8 cellular contexts compared by ENCODE assay signal in the genomic region with DNA sequence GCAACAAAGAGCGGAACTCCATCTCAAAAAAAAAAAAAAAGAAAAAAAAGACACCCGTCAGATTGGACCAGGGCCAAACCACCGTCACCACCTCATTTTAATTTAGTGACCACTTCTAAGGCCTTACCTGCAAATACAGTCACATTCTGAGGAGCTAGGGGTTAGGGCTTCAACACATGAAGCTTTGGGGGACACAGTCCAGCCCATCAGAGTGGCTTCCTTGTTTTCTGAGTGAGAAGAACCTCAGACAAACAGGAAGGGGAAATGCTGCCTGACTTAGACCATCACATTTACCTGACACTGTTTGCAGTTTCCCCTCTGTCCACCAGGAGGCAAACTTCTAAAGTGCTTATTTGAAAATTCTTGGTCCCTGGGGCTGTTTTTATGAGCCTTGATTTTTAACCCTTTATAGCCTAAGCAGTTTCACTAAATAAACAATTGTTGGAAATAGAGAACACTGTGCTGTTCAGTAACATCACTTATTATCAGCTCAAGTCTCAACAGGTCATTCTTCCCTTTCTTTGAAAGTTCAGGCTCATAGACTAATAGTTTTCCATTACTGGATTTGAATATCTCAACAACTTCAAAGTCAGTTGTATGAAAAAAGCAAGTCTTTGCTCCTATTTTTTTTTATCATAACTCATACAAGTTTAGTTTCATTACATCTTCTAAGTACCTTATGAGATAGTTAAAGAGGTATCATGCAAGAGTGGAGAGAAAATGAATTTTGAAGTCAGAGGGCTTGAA.
DNase-seq lines count a peak whose midpoint lies in the region; ATAC-seq and TF ChIP-seq lines count a peak whose summit lies in the region.

No MANE protein-coding gene starts in this region.

- DNase-seq in CD8-positive, alpha-beta T cell, result peak; percentile 21 to 79 (median 63)
- DNase-seq in Kasumi-1 (lab: John Stamatoyannopoulos, UW) (peak; percentile 3 to 51), SK-N-DZ (ENCODE audit: low spot score) (peak; percentile 78), posterior vena cava (ENCODE audit: low spot score) (peak; percentile 32), middle frontal gyrus (ENCODE audit: extremely low spot score, low spot score) (no peak)
- peak; percentile 48 for DNase-seq in activated gamma-delta T cell treated with anti-CD3 and anti-CD28 coated beads, Interleukin-2, amount 50 U/mL, for 16 hours (ENCODE audit: low read depth)

- no peaks in the 10 kb centered on the region for H3K27me3 Mint-ChIP-seq in CD8-positive, alpha-beta T cell (ENCODE audit: low read depth)

- POLR2A ChIA-PET in CD8-positive, alpha-beta T cell (lab: Charles Lee), result interaction anchor here (0.6 to 2.1 kb wide), 3 partner anchors 9 to 761 kb away, joined by 3 to 7 read pairs (median 3); no protein-coding TSS in a partner anchor

- no peak overlapping the region for H3K4me3 ChIP-seq in CD8-positive, alpha-beta T cell (ENCODE audit: low read depth, low read length)
- H3K4me3 ChIP-seq in gastroesophageal sphincter, result no peak overlapping the region

- peak overlapping the region; percentile 55 for H3K27ac Mint-ChIP-seq in CD8-positive, alpha-beta T cell

- TF ChIP-seq POLR2A in gastroesophageal sphincter (IDR thresholded peaks at IDR 0.05), result no peak

- peak overlapping the region; percentile 39 for H3K4me3 Mint-ChIP-seq in CD8-positive, alpha-beta T cell

- peaks cover 23% of the 10 kb centered on the region for H3K4me1 ChIP-seq in CD8-positive, alpha-beta T cell (ENCODE audit: insufficient read depth, low read length)
- peaks cover 0 to 16% (median 0%) of the 10 kb centered on the region in 3 donors for H3K4me1 ChIP-seq in gastroesophageal sphincter

- CTCF ChIA-PET in CD8-positive, alpha-beta T cell (lab: Charles Lee), result interaction anchor here (0.6 to 3.1 kb wide), 7 partner anchors 8 to 297 kb away, joined by 3 to 19 read pairs (median 4); no protein-coding TSS in a partner anchor

- no peaks in the 10 kb centered on the region for H3K27me3 ChIP-seq in CD8-positive, alpha-beta T cell (ENCODE audit: insufficient read depth, low read length)
- H3K27me3 ChIP-seq in gastroesophageal sphincter, result no peaks in the 10 kb centered on the region

- no peaks in the 10 kb centered on the region for H3K9me3 Mint-ChIP-seq in CD8-positive, alpha-beta T cell

- 10% methylated on average over 2 of the region's 3 CpGs for WGBS in gastroesophageal sphincter (ENCODE audit: low coverage in 1 of 2), 2 donors

- ATAC-seq in CD8-positive, alpha-beta T cell, result peak; percentile 98
- ATAC-seq in GM19452 (IDR thresholded peaks at IDR 0.05; ENCODE audit: unreplicated experiment) (peak; percentile 63), gastroesophageal sphincter (peak; percentile 48)

- TF ChIP-seq EP300 in gastroesophageal sphincter (IDR thresholded peaks at IDR 0.05), result no peak

- no peak overlapping the region for H3K27ac ChIP-seq in CD8-positive, alpha-beta T cell (ENCODE audit: low read depth, low read length)
- H3K27ac ChIP-seq in gastroesophageal sphincter, result no peak overlapping the region

- H3K36me3 ChIP-seq in CD8-positive, alpha-beta T cell (ENCODE audit: insufficient read depth, low read length), result no peaks in the 10 kb centered on the region
- H3K36me3 ChIP-seq in gastroesophageal sphincter, result no peaks in the 10 kb centered on the region

- peak; percentile 85 for TF ChIP-seq CTCF in CD8-positive, alpha-beta T cell (IDR thresholded peaks at IDR 0.05)
- peak; percentile 78 to 83 (median 81) for TF ChIP-seq CTCF in gastroesophageal sphincter (IDR thresholded peaks at IDR 0.05)

- intact Hi-C loops in CD8-positive, alpha-beta T cell (cut with DNase I, micrococcal nuclease), result loop anchor here (5.0 kb wide), 2 partner anchors 215 to 230 kb away; a partner anchor contains a TSS
- intact Hi-C loops in posterior vena cava (cut with DNase I), result no loop called here

- H3K9me3 ChIP-seq in CD8-positive, alpha-beta T cell (ENCODE audit: low read length), result no peaks in the 10 kb centered on the region
- H3K9me3 ChIP-seq in gastroesophageal sphincter, result no peaks in the 10 kb centered on the region

- peaks cover 13% of the 10 kb centered on the region for H3K4me1 Mint-ChIP-seq in CD8-positive, alpha-beta T cell (ENCODE audit: low read depth)

- no peaks in the 10 kb centered on the region for H3K36me3 Mint-ChIP-seq in CD8-positive, alpha-beta T cell

Comparison
In these comparisons a context has a peak if more than half of its experiments do, and no peak if none do; other contexts are left out.
1. ATAC-seq: peak in every context shown above with its lines; median percentile 98 in CD8-positive, alpha-beta T cell; 63 in GM19452; 48 in gastroesophageal sphincter.
2. intact Hi-C loops: an anchor here in CD8-positive, alpha-beta T cell (5.0 kb wide); none called in posterior vena cava.